Comparison of ENCODE assay signal across 8 cellular contexts in the genomic region with DNA sequence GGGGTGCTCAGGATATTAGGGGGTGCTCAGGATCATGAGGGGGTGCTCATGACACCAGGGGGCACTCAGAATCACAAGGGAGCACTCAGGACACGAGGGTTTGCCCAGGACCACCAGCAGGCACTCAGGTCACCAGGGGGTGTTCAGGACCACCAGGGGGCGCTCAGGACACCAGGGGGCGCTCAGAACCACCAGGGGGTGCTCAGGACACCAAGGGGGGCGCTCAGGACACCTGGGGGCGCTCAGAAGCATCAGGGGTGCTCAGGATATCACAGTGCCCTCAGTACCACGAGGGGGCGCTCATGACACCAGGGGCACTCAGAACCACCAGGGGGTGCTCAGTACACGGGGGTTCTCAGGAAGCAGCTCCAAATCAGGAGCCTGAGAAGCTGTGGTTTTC.
DNase-seq lines count a peak whose midpoint lies in the region; ATAC-seq and TF ChIP-seq lines count a peak whose summit lies in the region.
"Not testable (repeated sequence)": the region's sequence is repeated elsewhere in the genome, so short reads cannot be mapped to it uniquely, and the experiment has no call there.

No MANE protein-coding gene starts in this region.

- H3K79me2 ChIP-seq in Loucy (ENCODE audit: insufficient read depth, low read length) = not testable (repeated sequence)

- not testable (repeated sequence) for H3K9me2 ChIP-seq in Loucy (replicated peaks; ENCODE audit: low read depth, low read length)

- H3K9me3 Mint-ChIP-seq in activated CD4-positive, alpha-beta T cell treated with anti-CD3 and anti-CD28 coated beads for 36 hours (ENCODE audit: low read depth) = not testable (repeated sequence)

- DNase-seq in GM10248 (ENCODE audit: extremely low spot score); Panc1 (ENCODE audit: low read depth, low spot score): not testable (repeated sequence)
- DNase-seq in activated CD4-positive, alpha-beta T cell treated with anti-CD3 and anti-CD28 coated beads for 36 hours = peak; percentile 50
- DNase-seq in activated effector memory CD4-positive, alpha-beta T cell treated with anti-CD3 and anti-CD28 coated beads, Interleukin-2, amount 50 U/mL, for 16 hours = peak; percentile 69
- peak; percentile 68 to 71 for DNase-seq in erythroblast (lab: John Stamatoyannopoulos, UW)
- peak in 5 of 6 experiments; percentile 4 to 33 (median 20) for DNase-seq in stimulated activated naive CD4-positive, alpha-beta T cell (lab: John Stamatoyannopoulos, UW)

- TF ChIP-seq CTCF in 22Rv1 (IDR thresholded peaks at IDR 0.05) = peak; percentile 39
- peak; percentile 7 for TF ChIP-seq CTCF in GM10248 (IDR thresholded peaks at IDR 0.05; ENCODE audit: control extremely low read depth, extremely low read depth, low read depth, missing control alignments)
- peak; percentile 39 for TF ChIP-seq CTCF in Loucy (conservative IDR thresholded peaks at IDR 0.05; ENCODE audit: low read length)
- TF ChIP-seq CTCF in Panc1 (IDR thresholded peaks at IDR 0.05) = peak; percentile 73

- H3K36me3 Mint-ChIP-seq in activated CD4-positive, alpha-beta T cell treated with anti-CD3 and anti-CD28 coated beads for 36 hours (ENCODE audit: low read depth) = not testable (repeated sequence)

- not testable (repeated sequence) for H2AFZ ChIP-seq in Loucy (ENCODE audit: low read length)

- BruUV-seq in Panc1 (replicated peaks; lab: Mats Ljungman, UMichigan) = not testable (repeated sequence)

- H3K4me3 Mint-ChIP-seq in activated CD4-positive, alpha-beta T cell treated with anti-CD3 and anti-CD28 coated beads for 36 hours = not testable (repeated sequence)

- intact Hi-C loops in Panc1 (cut with micrococcal nuclease; ENCODE audit: unreplicated experiment); activated CD4-positive, alpha-beta T cell treated with anti-CD3 and anti-CD28 coated beads for 36 hours (cut with DNase I, micrococcal nuclease): not testable (repeated sequence)

- in situ Hi-C loops in Panc1 (cut with HindIII; ENCODE audit: low pct_unique_long_range_greater_than_20kb, low sequenced_read_pairs) = not testable (repeated sequence)

- H3K9me3 ChIP-seq in Loucy (ENCODE audit: insufficient read depth, low read depth, low read length); Panc1 (ENCODE audit: control insufficient read depth, insufficient read depth, low read depth, low read length): not testable (repeated sequence)

- not testable (repeated sequence) for H3K4me2 ChIP-seq in Loucy (ENCODE audit: low read depth, low read length, poor library complexity, severe bottlenecking)

- H3K27ac Mint-ChIP-seq in activated CD4-positive, alpha-beta T cell treated with anti-CD3 and anti-CD28 coated beads for 36 hours = not testable (repeated sequence)

- H3K36me3 ChIP-seq in Loucy (ENCODE audit: insufficient read depth, low read length); Panc1 (ENCODE audit: control insufficient read depth, insufficient read depth, low read length): not testable (repeated sequence)

- not testable (repeated sequence) for H3F3A ChIP-seq in Loucy (ENCODE audit: low read depth)

- H4K20me1 ChIP-seq in Loucy (ENCODE audit: insufficient read depth, low read length, poor library complexity, severe bottlenecking) = not testable (repeated sequence)

- CTCF ChIA-PET in GM10248 (lab: Yijun Ruan, JAX); Panc1 (lab: Charles Lee); activated CD4-positive, alpha-beta T cell treated with anti-CD3 and anti-CD28 coated beads for 36 hours (lab: Charles Lee): not testable (repeated sequence)

- not testable (repeated sequence) for ATAC-seq in Panc1; activated CD4-positive, alpha-beta T cell treated with anti-CD3 and anti-CD28 coated beads for 36 hours

- not testable (repeated sequence) for H3K27ac ChIP-seq in 22Rv1; Panc1 (ENCODE audit: low read length)

- POLR2A ChIA-PET in GM10248 (lab: Yijun Ruan, JAX); Panc1 (lab: Charles Lee); activated CD4-positive, alpha-beta T cell treated with anti-CD3 and anti-CD28 coated beads for 36 hours (lab: Charles Lee): not testable (repeated sequence)

- not testable (repeated sequence) for TF ChIP-seq POLR2A in erythroblast (IDR thresholded peaks at IDR 0.05; ENCODE audit: low read length)

- not testable (repeated sequence) for H3K9ac ChIP-seq in Loucy (ENCODE audit: low read depth, low read length, poor library complexity, severe bottlenecking)

- H3K4me1 Mint-ChIP-seq in activated CD4-positive, alpha-beta T cell treated with anti-CD3 and anti-CD28 coated beads for 36 hours = not testable (repeated sequence)

- H3K27me3 ChIP-seq in Loucy (ENCODE audit: insufficient read depth, low read length, poor library complexity, severe bottlenecking); Panc1 (ENCODE audit: control insufficient read depth, insufficient read depth, low read length): not testable (repeated sequence)

- not testable (repeated sequence) for H3K4me1 ChIP-seq in Loucy (ENCODE audit: insufficient read depth, low read length, poor library complexity, severe bottlenecking); Panc1 (ENCODE audit: control insufficient read depth, insufficient read depth, low read length)

- H3K4me3 ChIP-seq in Loucy (ENCODE audit: low read length, poor library complexity, severe bottlenecking); Panc1 (ENCODE audit: low read depth in 2 of 2, low read length in 2 of 2): not testable (repeated sequence)

- H3K27me3 Mint-ChIP-seq in activated CD4-positive, alpha-beta T cell treated with anti-CD3 and anti-CD28 coated beads for 36 hours = not testable (repeated sequence)

Comparison
In these comparisons a context has a peak if more than half of its experiments do, and no peak if none do; other contexts are left out.
1. CTCF ChIP-seq: peak in every context shown above with its lines; median percentile 73 in Panc1; 39 in 22Rv1; 39 in Loucy; 7 in GM10248.